In genomic region chr22:38308791-38309498, GRCh38 we compare ENCODE assay signal across 11 cellular contexts. TPM values are rescaled to one million over a fixed set of nuclear protein-coding genes. Genes with fewer than 3 reads are reported as not detected.
A peak's percentile ranks its signal among the peaks of the same experiment; 100 is the strongest.
DNase-seq lines count a peak whose midpoint lies in the region; ATAC-seq and TF ChIP-seq lines count a peak whose summit lies in the region.
"Had no signal": no experiment of that assay in that cellular context is flagged by ENCODE, and none has a peak within 500 bp of the region (broad histone marks: within the 10 kb centered on the region; RNA-seq: fewer than 3 reads in every experiment).

No MANE protein-coding gene starts in this region.

- POLR2A ChIA-PET in HEK293 (lab: Yijun Ruan, JAX) (no interaction called here), WTC11 (lab: Charles Lee) (no interaction called here)

- intact Hi-C loops in stomach (cut with DNase I; ENCODE audit: low total_unique reads) = no loop called here

- peak overlapping the region; percentile 28 for H3K9ac ChIP-seq in iPS-15b (ENCODE audit: low read depth, low read length)

- TF ChIP-seq POLR2A in stomach (IDR thresholded peaks at IDR 0.05) = no peak

- WGBS in stomach, 5 donors = 70 to 78% (median 71%) methylated on average over 9 to 10 of the region's 10 CpGs

- H3K36me3 ChIP-seq in HEK293 (ENCODE audit: control insufficient read depth in 2 of 2, insufficient read depth in 1 of 2, low read length in 2 of 2) (peaks cover 12 to 92% of the 10 kb centered on the region in 2 experiments), iPS-15b (ENCODE audit: control insufficient read depth, insufficient read depth, low read length) (peaks cover 50% of the 10 kb centered on the region), stomach (peaks cover 3 to 49% (median 39%) of the 10 kb centered on the region in 4 donors)

- no peak for TF ChIP-seq EP300 in stomach (IDR thresholded peaks at IDR 0.05)

- H3K36me3 Mint-ChIP-seq in WTC11 = peaks cover 61% of the 10 kb centered on the region
- H3K36me3 Mint-ChIP-seq: natural killer cell had no signal

- H3K27ac Mint-ChIP-seq in WTC11 = peak overlapping the region; percentile 85

- TF ChIP-seq CTCF in HEK293 (tag by site-specific recombination; IDR thresholded peaks at IDR 0.05) = no peak
- no peak for TF ChIP-seq CTCF in WTC11 (IDR thresholded peaks at IDR 0.05)
- no peak for TF ChIP-seq CTCF in stomach (IDR thresholded peaks at IDR 0.05)

- H3K4me3 Mint-ChIP-seq in WTC11 = no peak overlapping the region
- H3K4me3 Mint-ChIP-seq: natural killer cell had no signal

- DNase-seq in WTC11 (ENCODE audit: low spot score) = no peak
- DNase-seq in stomach = no peak
- no peak for DNase-seq in kidney tubule cell (ENCODE audit: low spot score)
- no peak for DNase-seq in islet precursor cell
- DNase-seq: natural killer cell; NCI-H2029 treated with DMSO at 0.1 percent for 48 hours; stimulated activated CD4-positive, alpha-beta T cell treated with anti-CD3 and anti-CD28 coated beads, Interleukin-12 subunit alpha, Interleukin-12 subunit beta, amount 100 ng/mL, for 4 hours; stimulated activated CD8-positive, alpha-beta memory T cell treated with anti-CD3 and anti-CD28 coated beads, Interleukin-4, amount 100 ng/mL, for 48 hours had no signal

- no peaks in the 10 kb centered on the region for H3K27me3 ChIP-seq in iPS-15b (ENCODE audit: control insufficient read depth, insufficient read depth, low read length)
- no peaks in the 10 kb centered on the region for H3K27me3 ChIP-seq in stomach

- no peaks in the 10 kb centered on the region for H3K9me3 Mint-ChIP-seq in WTC11
- H3K9me3 Mint-ChIP-seq: natural killer cell had no signal

- H3K4me1 Mint-ChIP-seq in WTC11 = peaks cover 86% of the 10 kb centered on the region

- CTCF ChIA-PET in HEK293 (lab: Yijun Ruan, JAX) = no interaction called here
- CTCF ChIA-PET in WTC11 (lab: Charles Lee) = no interaction called here

- H3K9me3 ChIP-seq in HEK293 (ENCODE audit: control insufficient read depth, insufficient read depth, low read depth, low read length) (no peaks in the 10 kb centered on the region), iPS-15b (ENCODE audit: control insufficient read depth, insufficient read depth, low read length) (no peaks in the 10 kb centered on the region), stomach (no peaks in the 10 kb centered on the region)

- no peak overlapping the region for H3K4me3 ChIP-seq in HEK293 (ENCODE audit: low read depth, low read length)
- H3K4me3 ChIP-seq in iPS-15b (ENCODE audit: low read depth, low read length) = no peak overlapping the region
- no peak overlapping the region for H3K4me3 ChIP-seq in stomach

- no peaks in the 10 kb centered on the region for H3K27me3 Mint-ChIP-seq in WTC11 (ENCODE audit: low read depth)

- peak overlapping the region; percentile 44; the same call in 1 of the 2 replicates for H3K27ac ChIP-seq in HEK293 (ENCODE audit: extremely low read depth, low read depth, low read length)
- peak overlapping the region in 4 of 5 donors; percentile 97 to 99 (median 98) for H3K27ac ChIP-seq in stomach

- H3K4me1 ChIP-seq in HEK293 (ENCODE audit: control insufficient read depth, insufficient read depth, low read length) = peaks cover 11% of the 10 kb centered on the region
- peaks cover 8% of the 10 kb centered on the region for H3K4me1 ChIP-seq in iPS-15b (ENCODE audit: control insufficient read depth, insufficient read depth, low read length)
- peaks cover 70 to 100% (median 86%) of the 10 kb centered on the region in 4 donors for H3K4me1 ChIP-seq in stomach

- ATAC-seq in WTC11 (no peak), HG02763 (IDR thresholded peaks at IDR 0.05; ENCODE audit: unreplicated experiment) (no peak)
- ATAC-seq: natural killer cell had no signal

TF ChIP-seq in HEK293, 187 proteins besides CTCF, POLR2A, EP300 and RAD21:
- TF ChIP-seq HIC1 (tag by site-specific recombination; IDR thresholded peaks at IDR 0.05) (0 out of 2 replicates have a peak, but pooled peaks have one; percentile 10), ZNF747 (tag by site-specific recombination; IDR thresholded peaks at IDR 0.05) (no peak), PRDM1 (tag by site-specific recombination; IDR thresholded peaks at IDR 0.05) (no peak), ZNF600 (tag by site-specific recombination; IDR thresholded peaks at IDR 0.05) (0 out of 2 replicates have a peak, but pooled peaks have one; percentile 11)

TF ChIP-seq in WTC11, 78 proteins besides CTCF, POLR2A, EP300 and RAD21 (continues in another document):
- no peak for TF ChIP-seq SOX15 (CRISPR knock-in tag; IDR thresholded peaks at IDR 0.05)
- no peak for TF ChIP-seq ARID4B (CRISPR knock-in tag; IDR thresholded peaks at IDR 0.05; ENCODE audit: borderline replicate concordance)
- no peak for TF ChIP-seq NR1H2 (CRISPR knock-in tag; IDR thresholded peaks at IDR 0.05)
- no peak for TF ChIP-seq MLX (CRISPR knock-in tag; IDR thresholded peaks at IDR 0.05)
- no peak for TF ChIP-seq CDX4 (CRISPR knock-in tag; IDR thresholded peaks at IDR 0.05; ENCODE audit: borderline replicate concordance)
- TF ChIP-seq OVOL2 (CRISPR knock-in tag; IDR thresholded peaks at IDR 0.05; ENCODE audit: borderline replicate concordance) = no peak
- TF ChIP-seq ZNF263 (CRISPR knock-in tag; IDR thresholded peaks at IDR 0.05; ENCODE audit: low read depth) = no peak
- TF ChIP-seq NR3C1 (CRISPR knock-in tag; conservative IDR thresholded peaks at IDR 0.05; ENCODE audit: low read depth) = no peak
- TF ChIP-seq ZNF281 (CRISPR knock-in tag; IDR thresholded peaks at IDR 0.05) = no peak
- no peak for TF ChIP-seq FOXJ3 (CRISPR knock-in tag; IDR thresholded peaks at IDR 0.05; ENCODE audit: borderline replicate concordance)

RNA-seq across cellular contexts. Expression of gene CSNK1E, which starts 8.3 kb away (rescaled TPM):
- total RNA-seq in WTC11 (2021) = 262 to 271 TPM (median 265 TPM) in 3 replicates
- 100 to 1,000 TPM in 2 of 5 donors, 10 to 100 TPM in 3; 19.4 to 135 (median 93.9) TPM for total RNA-seq in stomach
- polyA plus RNA-seq in stomach = 10 to 100 TPM; 47.5 to 69.3 (median 66.9) TPM

RNA-seq across cellular contexts. Expression of gene TMEM184B, which starts 36.1 kb away (rescaled TPM):
- total RNA-seq in WTC11 (2021) (85.9 to 89.7 TPM (median 88.1 TPM) in 3 replicates), stomach (100 to 1,000 TPM in 1 of 5 donors, 10 to 100 TPM in 4; 27.0 to 110 (median 75.9) TPM)
- 10 to 100 TPM in 2 of 3 donors, 1 to 10 TPM in 1; 10.0 to 13.8 (median 10.8) TPM for polyA plus RNA-seq in stomach
